ENCODE assay signal across 14 cellular contexts in the genomic region with DNA sequence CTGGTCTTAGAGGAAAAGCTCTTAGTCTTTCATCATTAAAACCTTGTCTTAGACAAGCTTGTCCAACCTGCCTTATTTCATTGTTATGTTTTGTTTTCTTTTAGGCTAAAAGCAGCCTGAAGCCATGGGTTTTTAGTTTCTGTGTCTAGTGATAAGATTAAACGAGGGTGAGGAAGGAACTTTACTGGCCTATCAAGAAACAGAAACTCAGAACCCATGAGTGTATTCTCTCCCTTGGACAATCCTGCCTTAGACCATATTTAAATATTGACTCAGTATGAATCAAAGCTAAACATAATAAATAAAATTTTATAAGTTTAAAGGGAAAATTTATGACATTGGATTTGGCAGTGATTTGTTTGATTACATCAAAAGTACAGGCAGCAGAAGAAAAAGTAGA.
DNase-seq lines count a peak whose midpoint lies in the region; ATAC-seq and TF ChIP-seq lines count a peak whose summit lies in the region.
"Had no signal": no experiment of that assay in that cellular context is flagged by ENCODE, and none has a peak within 500 bp of the region (broad histone marks: within the 10 kb centered on the region; RNA-seq: fewer than 3 reads in every experiment).

No MANE protein-coding gene starts in this region.

- H3K27ac ChIP-seq in RWPE2 (ENCODE audit: poor library complexity, severe bottlenecking): no peak overlapping the region
- peak overlapping the region; percentile 46 for H3K27ac ChIP-seq in foreskin keratinocyte
- no peak overlapping the region for H3K27ac ChIP-seq in left lung
- H3K27ac ChIP-seq: BLaER1 treated with 17β-estradiol and CSF1 and Interleukin-3, amounts not matched to agents 10 nM and 100 nM had no signal

- no peak overlapping the region for H3K4me3 ChIP-seq in RWPE2 (ENCODE audit: severe bottlenecking)
- H3K4me3 ChIP-seq in left lung: no peak overlapping the region
- H3K4me3 ChIP-seq: BLaER1 treated with 17β-estradiol and CSF1 and Interleukin-3, amounts not matched to agents 10 nM and 100 nM had no signal

- H3K27me3 ChIP-seq in RWPE2 (ENCODE audit: insufficient read depth, poor library complexity, severe bottlenecking) (no peaks in the 10 kb centered on the region), foreskin keratinocyte (no peaks in the 10 kb centered on the region), left lung (no peaks in the 10 kb centered on the region)
- H3K27me3 ChIP-seq: BLaER1 treated with 17β-estradiol and CSF1 and Interleukin-3, amounts not matched to agents 10 nM and 100 nM had no signal

- DNase-seq in EL (peak; percentile 5), RWPE2 (ENCODE audit: low spot score) (no peak), foreskin keratinocyte (no peak), DMS 273 (lab: John Stamatoyannopoulos, UW; ENCODE audit: unreplicated experiment) (no peak), left colon (no peak), left lung (no peak)
- DNase-seq: ACHN; Calu3; CD4-positive, CD25-positive, alpha-beta regulatory T cell; DMS79; GF-D8; IMR-90; KBM-7 had no signal

- H3K9me3 ChIP-seq in RWPE2 (ENCODE audit: severe bottlenecking): no peaks in the 10 kb centered on the region
- no peaks in the 10 kb centered on the region for H3K9me3 ChIP-seq in left lung
- H3K9me3 ChIP-seq: BLaER1 treated with 17β-estradiol and CSF1 and Interleukin-3, amounts not matched to agents 10 nM and 100 nM had no signal

- peaks cover 69% of the 10 kb centered on the region for H3K36me3 ChIP-seq in RWPE2 (ENCODE audit: low read depth)
- H3K36me3 ChIP-seq in left lung: no peaks in the 10 kb centered on the region
- H3K36me3 ChIP-seq: BLaER1 treated with 17β-estradiol and CSF1 and Interleukin-3, amounts not matched to agents 10 nM and 100 nM had no signal

- TF ChIP-seq CTCF in RWPE2 (IDR thresholded peaks at IDR 0.05; ENCODE audit: poor library complexity, severe bottlenecking): no peak
- TF ChIP-seq CTCF in foreskin keratinocyte (conservative IDR thresholded peaks at IDR 0.05): no peak
- no peak for TF ChIP-seq CTCF in left lung (IDR thresholded peaks at IDR 0.05)

- ATAC-seq in RWPE2 (ENCODE audit: low read depth): peak; percentile 59; the same call in 2 of the 3 replicates
- no peak for ATAC-seq in foreskin keratinocyte
- ATAC-seq in left colon: no peak
- no peak for ATAC-seq in left lung

- intact Hi-C loops in left colon (cut with DNase I, micrococcal nuclease): no loop called here
- intact Hi-C loops in left lung (cut with DNase I): no loop called here

- peaks cover 3% of the 10 kb centered on the region for H3K4me1 ChIP-seq in RWPE2 (ENCODE audit: insufficient read depth, poor library complexity, severe bottlenecking)
- no peaks in the 10 kb centered on the region for H3K4me1 ChIP-seq in foreskin keratinocyte
- no peaks in the 10 kb centered on the region for H3K4me1 ChIP-seq in left lung
- H3K4me1 ChIP-seq: BLaER1 treated with 17β-estradiol and CSF1 and Interleukin-3, amounts not matched to agents 10 nM and 100 nM had no signal
